In genomic region chr5:72379936-72380335, GRCh38 we compare ENCODE assay signal across 1 cellular context.
TF ChIP-seq lines count a peak whose summit lies in the region.

No MANE protein-coding gene starts in this region.

TF ChIP-seq in IMR-90, 13 proteins besides CTCF, POLR2A, EP300 and RAD21:
- TF ChIP-seq CEBPB (IDR thresholded peaks at IDR 0.05; ENCODE audit: low read depth, low read length) (no peak), BHLHE40 (IDR thresholded peaks at IDR 0.05; ENCODE audit: low read depth, low read length) (no peak), FOS (IDR thresholded peaks at IDR 0.05; ENCODE audit: low read depth, low read length) (no peak), SMC3 (IDR thresholded peaks at IDR 0.05; ENCODE audit: low read depth, low read length) (no peak), RFX5 (IDR thresholded peaks at IDR 0.05; ENCODE audit: low read depth, low read length) (no peak), MXI1 (IDR thresholded peaks at IDR 0.05; ENCODE audit: borderline replicate concordance, low read depth, low read length) (no peak), USF2 (IDR thresholded peaks at IDR 0.05; ENCODE audit: low read depth, low read length) (no peak), NFE2L2 (IDR thresholded peaks at IDR 0.05; ENCODE audit: low read depth, low read length) (no peak), MAZ (IDR thresholded peaks at IDR 0.05; ENCODE audit: borderline replicate concordance, low read depth, low read length) (no peak), MAFK (IDR thresholded peaks at IDR 0.05; ENCODE audit: low read depth, low read length) (no peak), RCOR1 (IDR thresholded peaks at IDR 0.05; ENCODE audit: insufficient replicate concordance, low read length) (no peak), CHD1 (IDR thresholded peaks at IDR 0.05; ENCODE audit: low read depth, low read length) (no peak), ELK1 (IDR thresholded peaks at IDR 0.05; ENCODE audit: borderline replicate concordance, low read depth, low read length) (no peak)
